Comparison of ENCODE assay signal across 31 cellular contexts in genomic region chr2:44843641-44844040, GRCh38.
"Had no signal": no experiment of that assay in that cellular context is flagged by ENCODE, and none has a peak within 500 bp of the region (broad histone marks: within the 10 kb centered on the region; RNA-seq: fewer than 3 reads in every experiment).

No MANE protein-coding gene starts in this region.

- H3K27ac Mint-ChIP-seq: activated CD8-positive, alpha-beta T cell treated with anti-CD3 and anti-CD28 coated beads for 36 hours; activated naive CD4-positive, alpha-beta T cell treated with anti-CD3 and anti-CD28 coated beads, Interleukin-2, amount 10 ng/mL, durations not matched to agents 7 days and 5 days; activated naive CD4-positive, alpha-beta T cell treated with anti-CD3 and anti-CD28 coated beads, Interleukin-2, amount 50 U/mL, for 72 hours; activated naive CD8-positive, alpha-beta T cell treated with anti-CD3 and anti-CD28 coated beads, Interleukin-2, amount 10 ng/mL, durations not matched to agents 7 days and 5 days; activated T-cell treated with anti-CD3 and anti-CD28 coated beads, Interleukin-2, amount 50 U/mL, for 24 hours; activated T-cell treated with anti-CD3 and anti-CD28 coated beads, Interleukin-2, amount 50 U/mL, for 72 hours; brain; dendritic cell treated with granulocyte-macrophage colony-stimulating factor and Interleukin-4, amounts not matched to agents 40 ng/mL and 50 ng/mL, for 4 days; WTC11 had no signal

- H3K36me3 ChIP-seq: ascending aorta, breast epithelium, cardiac muscle cell, esophagus squamous epithelium, gastroesophageal sphincter, heart right ventricle had no signal

- H3K9me3 ChIP-seq: ascending aorta, breast epithelium, esophagus squamous epithelium, gastroesophageal sphincter, heart right ventricle had no signal

- H3K4me3 Mint-ChIP-seq: activated CD8-positive, alpha-beta T cell treated with anti-CD3 and anti-CD28 coated beads for 36 hours; activated naive CD4-positive, alpha-beta T cell treated with anti-CD3 and anti-CD28 coated beads, Interleukin-2, amount 10 ng/mL, durations not matched to agents 7 days and 5 days; activated naive CD8-positive, alpha-beta T cell treated with anti-CD3 and anti-CD28 coated beads, Interleukin-2, amount 10 ng/mL, durations not matched to agents 7 days and 5 days; activated T-cell treated with anti-CD3 and anti-CD28 coated beads, Interleukin-2, amount 50 U/mL, for 24 hours; activated T-cell treated with anti-CD3 and anti-CD28 coated beads, Interleukin-2, amount 50 U/mL, for 72 hours; brain; dendritic cell treated with granulocyte-macrophage colony-stimulating factor and Interleukin-4, amounts not matched to agents 40 ng/mL and 50 ng/mL, for 4 days; WTC11 had no signal

- H3K27me3 ChIP-seq: ascending aorta had no signal

- H3K4me1 ChIP-seq: ascending aorta, breast epithelium, esophagus squamous epithelium, gastroesophageal sphincter, heart right ventricle had no signal

- H3K4me1 Mint-ChIP-seq: activated naive CD4-positive, alpha-beta T cell treated with anti-CD3 and anti-CD28 coated beads, Interleukin-2, amount 10 ng/mL, durations not matched to agents 7 days and 5 days; activated naive CD8-positive, alpha-beta T cell treated with anti-CD3 and anti-CD28 coated beads, Interleukin-2, amount 10 ng/mL, durations not matched to agents 7 days and 5 days; WTC11 had no signal

- DNase-seq: activated CD4-positive, alpha-beta T cell treated with anti-CD3 and anti-CD28 coated beads for 1 hour; activated CD4-positive, alpha-beta T cell treated with anti-CD3 and anti-CD28 coated beads for 4 hours; activated CD4-positive, alpha-beta T cell treated with anti-CD3 and anti-CD28 coated beads, Interleukin-2, amount 50 U/mL, for 1 hour; activated CD4-positive, alpha-beta T cell treated with anti-CD3 and anti-CD28 coated beads, Interleukin-2, amount 50 U/mL, for 48 hours; activated CD8-positive, alpha-beta memory T cell treated with anti-CD3 and anti-CD28 coated beads, Interleukin-2, amount 50 U/mL, for 48 hours; activated CD8-positive, alpha-beta T cell treated with anti-CD3 and anti-CD28 coated beads for 36 hours; activated gamma-delta T cell; activated naive CD4-positive, alpha-beta T cell; activated naive CD4-positive, alpha-beta T cell treated with anti-CD3 and anti-CD28 coated beads, Interleukin-2, amount 10 ng/mL, durations not matched to agents 7 days and 5 days; activated naive CD8-positive, alpha-beta T cell treated with anti-CD3 and anti-CD28 coated beads, Interleukin-2, amount 10 ng/mL, durations not matched to agents 7 days and 5 days; activated T-cell treated with anti-CD3 and anti-CD28 coated beads for 4 hours; activated T-cell treated with anti-CD3 and anti-CD28 coated beads, Interleukin-2, amount 50 U/mL, for 24 hours; activated T-cell treated with anti-CD3 and anti-CD28 coated beads, Interleukin-2, amount 50 U/mL, for 72 hours; central memory CD4-positive, alpha-beta T cell; cerebellar nuclear complex; dorsolateral prefrontal cortex; effector memory CD4-positive, alpha-beta T cell; erythroblast; esophagus squamous epithelium; foreskin melanocyte; heart right ventricle; T-helper 2 cell had no signal

- H3K36me3 Mint-ChIP-seq: activated naive CD4-positive, alpha-beta T cell treated with anti-CD3 and anti-CD28 coated beads, Interleukin-2, amount 10 ng/mL, durations not matched to agents 7 days and 5 days; activated naive CD4-positive, alpha-beta T cell treated with anti-CD3 and anti-CD28 coated beads, Interleukin-2, amount 50 U/mL, for 72 hours; activated naive CD8-positive, alpha-beta T cell treated with anti-CD3 and anti-CD28 coated beads, Interleukin-2, amount 10 ng/mL, durations not matched to agents 7 days and 5 days; brain; WTC11 had no signal

- H3K9me3 Mint-ChIP-seq: activated CD8-positive, alpha-beta T cell treated with anti-CD3 and anti-CD28 coated beads for 36 hours; activated naive CD4-positive, alpha-beta T cell treated with anti-CD3 and anti-CD28 coated beads, Interleukin-2, amount 10 ng/mL, durations not matched to agents 7 days and 5 days; activated naive CD4-positive, alpha-beta T cell treated with anti-CD3 and anti-CD28 coated beads, Interleukin-2, amount 50 U/mL, for 72 hours; activated naive CD8-positive, alpha-beta T cell treated with anti-CD3 and anti-CD28 coated beads, Interleukin-2, amount 10 ng/mL, durations not matched to agents 7 days and 5 days; activated T-cell treated with anti-CD3 and anti-CD28 coated beads, Interleukin-2, amount 50 U/mL, for 24 hours; dendritic cell treated with granulocyte-macrophage colony-stimulating factor and Interleukin-4, amounts not matched to agents 40 ng/mL and 50 ng/mL, for 4 days; WTC11 had no signal

- ATAC-seq: activated CD8-positive, alpha-beta T cell treated with anti-CD3 and anti-CD28 coated beads for 36 hours; activated naive CD4-positive, alpha-beta T cell treated with anti-CD3 and anti-CD28 coated beads, Interleukin-2, amount 50 U/mL, for 72 hours; activated T-cell treated with anti-CD3 and anti-CD28 coated beads, Interleukin-2, amount 50 U/mL, for 72 hours; gastroesophageal sphincter; heart right ventricle; WTC11 had no signal

- H3K4me3 ChIP-seq: ascending aorta, breast epithelium, cardiac muscle cell, coronary artery, dorsolateral prefrontal cortex, esophagus squamous epithelium, gastroesophageal sphincter, heart right ventricle had no signal

- H3K27ac ChIP-seq: ascending aorta, breast epithelium, cardiac muscle cell, coronary artery, dorsolateral prefrontal cortex, esophagus squamous epithelium, gastroesophageal sphincter, heart right ventricle had no signal
